In the genomic region with DNA sequence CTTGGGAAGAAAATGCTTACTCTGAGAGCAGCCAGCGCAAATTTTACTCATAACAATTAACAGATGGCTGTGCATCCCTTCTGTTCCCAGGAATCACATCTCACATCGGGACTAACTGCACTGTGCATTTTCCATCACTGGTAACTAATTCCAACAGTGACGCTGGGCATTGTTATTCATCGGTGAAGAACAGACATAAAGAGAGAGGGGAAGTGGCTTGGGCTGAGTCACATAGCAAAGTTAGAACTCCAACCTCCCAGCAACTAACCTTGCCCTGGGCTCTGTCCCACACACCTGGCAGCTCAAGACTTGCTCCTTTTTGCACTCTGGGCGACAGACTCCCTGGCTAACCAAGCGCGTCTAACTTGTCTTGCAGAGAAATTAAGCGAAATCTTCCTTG, we compare ENCODE assay signal across 22 cellular contexts.
"Had no signal": no experiment of that assay in that cellular context is flagged by ENCODE, and none has a peak within 500 bp of the region (broad histone marks: within the 10 kb centered on the region; RNA-seq: fewer than 3 reads in every experiment).

No MANE protein-coding gene starts in this region.

- H3K27ac Mint-ChIP-seq: activated naive CD8-positive, alpha-beta T cell; naive thymus-derived CD4-positive, alpha-beta T cell; stimulated activated naive B cell treated with anti-CD40 and anti-IgM and Interleukin-4, amounts not matched to agents 10 μg/mL and 1 μg/mL and 100 μg/mL, for 72 hours; T-helper 17 cell had no signal

- H3K4me1 ChIP-seq: adrenal gland, ascending aorta, left lung, right lobe of liver, testis, vagina had no signal

- H3K9me3 ChIP-seq: adrenal gland, ascending aorta, left lung, right lobe of liver, testis, vagina had no signal

- H3K4me3 Mint-ChIP-seq: activated naive CD8-positive, alpha-beta T cell; central memory CD8-positive, alpha-beta T cell; naive thymus-derived CD4-positive, alpha-beta T cell; neural crest cell; stimulated activated naive B cell treated with anti-CD40 and anti-IgM and Interleukin-4, amounts not matched to agents 10 μg/mL and 1 μg/mL and 100 μg/mL, for 72 hours; T-helper 17 cell had no signal

- ATAC-seq: left lung; naive thymus-derived CD4-positive, alpha-beta T cell; right lobe of liver; stimulated activated naive B cell treated with anti-CD40 and anti-IgM and Interleukin-4, amounts not matched to agents 10 μg/mL and 1 μg/mL and 100 μg/mL, for 72 hours; T-helper 17 cell had no signal

- H3K27ac ChIP-seq: adrenal gland, ascending aorta, brain microvascular endothelial cell, coronary artery, left lung, right lobe of liver, skin epidermis, testis, vagina had no signal

- H3K27me3 ChIP-seq: adrenal gland, ascending aorta, right lobe of liver, testis, vagina had no signal

- H3K36me3 ChIP-seq: adrenal gland, ascending aorta, brain microvascular endothelial cell, left lung, right lobe of liver, vagina had no signal

- H3K4me1 Mint-ChIP-seq: central memory CD8-positive, alpha-beta T cell; neural crest cell; T-helper 17 cell had no signal

- DNase-seq: activated CD4-positive, alpha-beta T cell treated with anti-CD3 and anti-CD28 coated beads for 4 hours; activated CD4-positive, alpha-beta T cell treated with anti-CD3 and anti-CD28 coated beads, Interleukin-2, amount 50 U/mL, for 48 hours; activated CD4-positive, CD25-positive, alpha-beta regulatory T cell; activated gamma-delta T cell treated with Interleukin-2 at 50 U/mL for 16 hours; adrenal gland; brain microvascular endothelial cell; kidney; left lung; naive thymus-derived CD4-positive, alpha-beta T cell; occipital lobe; right lobe of liver; stimulated activated naive B cell treated with anti-CD40 and anti-IgM and Interleukin-4, amounts not matched to agents 10 μg/mL and 1 μg/mL and 100 μg/mL, for 72 hours; T-helper 17 cell; testis had no signal

- H3K9me3 Mint-ChIP-seq: central memory CD8-positive, alpha-beta T cell; naive thymus-derived CD4-positive, alpha-beta T cell; neural crest cell; stimulated activated naive B cell treated with anti-CD40 and anti-IgM and Interleukin-4, amounts not matched to agents 10 μg/mL and 1 μg/mL and 100 μg/mL, for 72 hours had no signal

- H3K4me3 ChIP-seq: adrenal gland, ascending aorta, coronary artery, left lung, lung, right lobe of liver, skin epidermis, testis, vagina had no signal
